In genomic region chr10:52776471-52776903, GRCh38 we compare ENCODE assay signal across 1 cellular context.
TF ChIP-seq lines count a peak whose summit lies in the region.

No MANE protein-coding gene starts in this region.

TF ChIP-seq in HepG2, 621 proteins besides CTCF, POLR2A, EP300 and RAD21 (continues in another document):
- peak; percentile 44; the same call in 1 of the 2 replicates for TF ChIP-seq POGK (CRISPR knock-in tag; conservative IDR thresholded peaks at IDR 0.05)
- TF ChIP-seq SIN3B (IDR thresholded peaks at IDR 0.05; ENCODE audit: low read length) = no peak
- TF ChIP-seq, protein P1, sequence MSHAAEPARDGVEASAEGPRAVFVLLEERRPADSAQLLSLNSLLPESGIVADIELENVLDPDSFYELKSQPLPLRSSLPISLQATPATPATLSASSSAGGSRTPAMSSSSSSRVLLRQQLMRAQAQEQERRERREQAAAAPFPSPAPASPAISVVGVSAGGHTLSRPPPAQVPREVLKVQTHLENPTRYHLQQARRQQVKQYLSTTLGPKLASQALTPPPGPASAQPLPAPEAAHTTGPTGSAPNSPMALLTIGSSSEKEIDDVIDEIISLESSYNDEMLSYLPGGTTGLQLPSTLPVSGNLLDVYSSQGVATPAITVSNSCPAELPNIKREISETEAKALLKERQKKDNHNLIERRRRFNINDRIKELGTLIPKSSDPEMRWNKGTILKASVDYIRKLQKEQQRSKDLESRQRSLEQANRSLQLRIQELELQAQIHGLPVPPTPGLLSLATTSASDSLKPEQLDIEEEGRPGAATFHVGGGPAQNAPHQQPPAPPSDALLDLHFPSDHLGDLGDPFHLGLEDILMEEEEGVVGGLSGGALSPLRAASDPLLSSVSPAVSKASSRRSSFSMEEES (CRISPR knock-in tag; IDR thresholded peaks at IDR 0.05) = peak; percentile 66; the same call in 1 of the 2 replicates
- TF ChIP-seq SNAI1 (CRISPR knock-in tag; IDR thresholded peaks at IDR 0.05; ENCODE audit: borderline replicate concordance) = no peak
- no peak for TF ChIP-seq GPN1 (CRISPR knock-in tag; IDR thresholded peaks at IDR 0.05; ENCODE audit: borderline replicate concordance)
- 0 out of 2 replicates have a peak, but pooled peaks have one; percentile 23 for TF ChIP-seq ZNF543 (CRISPR knock-in tag; IDR thresholded peaks at IDR 0.05)
- no peak for TF ChIP-seq HNRNPUL1 (IDR thresholded peaks at IDR 0.05; ENCODE audit: low read depth, low read length)
- 0 out of 2 replicates have a peak, but pooled peaks have one; percentile 12 for TF ChIP-seq REPIN1 (CRISPR knock-in tag; IDR thresholded peaks at IDR 0.05; ENCODE audit: borderline replicate concordance, low read depth)
- TF ChIP-seq ZGPAT (CRISPR knock-in tag; IDR thresholded peaks at IDR 0.05) = peak; percentile 80
- TF ChIP-seq, protein P2, sequence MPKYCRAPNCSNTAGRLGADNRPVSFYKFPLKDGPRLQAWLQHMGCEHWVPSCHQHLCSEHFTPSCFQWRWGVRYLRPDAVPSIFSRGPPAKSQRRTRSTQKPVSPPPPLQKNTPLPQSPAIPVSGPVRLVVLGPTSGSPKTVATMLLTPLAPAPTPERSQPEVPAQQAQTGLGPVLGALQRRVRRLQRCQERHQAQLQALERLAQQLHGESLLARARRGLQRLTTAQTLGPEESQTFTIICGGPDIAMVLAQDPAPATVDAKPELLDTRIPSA (CRISPR knock-in tag; IDR thresholded peaks at IDR 0.05; ENCODE audit: borderline replicate concordance) = no peak
- peak; percentile 64; the same call in 1 of the 2 replicates for TF ChIP-seq BCL3 (CRISPR knock-in tag; IDR thresholded peaks at IDR 0.05)
- TF ChIP-seq LCORL (IDR thresholded peaks at IDR 0.05) = no peak
- TF ChIP-seq LCORL (CRISPR knock-in tag; IDR thresholded peaks at IDR 0.05) = 0 out of 2 replicates have a peak, but pooled peaks have one; percentile 48
- TF ChIP-seq, protein P3, sequence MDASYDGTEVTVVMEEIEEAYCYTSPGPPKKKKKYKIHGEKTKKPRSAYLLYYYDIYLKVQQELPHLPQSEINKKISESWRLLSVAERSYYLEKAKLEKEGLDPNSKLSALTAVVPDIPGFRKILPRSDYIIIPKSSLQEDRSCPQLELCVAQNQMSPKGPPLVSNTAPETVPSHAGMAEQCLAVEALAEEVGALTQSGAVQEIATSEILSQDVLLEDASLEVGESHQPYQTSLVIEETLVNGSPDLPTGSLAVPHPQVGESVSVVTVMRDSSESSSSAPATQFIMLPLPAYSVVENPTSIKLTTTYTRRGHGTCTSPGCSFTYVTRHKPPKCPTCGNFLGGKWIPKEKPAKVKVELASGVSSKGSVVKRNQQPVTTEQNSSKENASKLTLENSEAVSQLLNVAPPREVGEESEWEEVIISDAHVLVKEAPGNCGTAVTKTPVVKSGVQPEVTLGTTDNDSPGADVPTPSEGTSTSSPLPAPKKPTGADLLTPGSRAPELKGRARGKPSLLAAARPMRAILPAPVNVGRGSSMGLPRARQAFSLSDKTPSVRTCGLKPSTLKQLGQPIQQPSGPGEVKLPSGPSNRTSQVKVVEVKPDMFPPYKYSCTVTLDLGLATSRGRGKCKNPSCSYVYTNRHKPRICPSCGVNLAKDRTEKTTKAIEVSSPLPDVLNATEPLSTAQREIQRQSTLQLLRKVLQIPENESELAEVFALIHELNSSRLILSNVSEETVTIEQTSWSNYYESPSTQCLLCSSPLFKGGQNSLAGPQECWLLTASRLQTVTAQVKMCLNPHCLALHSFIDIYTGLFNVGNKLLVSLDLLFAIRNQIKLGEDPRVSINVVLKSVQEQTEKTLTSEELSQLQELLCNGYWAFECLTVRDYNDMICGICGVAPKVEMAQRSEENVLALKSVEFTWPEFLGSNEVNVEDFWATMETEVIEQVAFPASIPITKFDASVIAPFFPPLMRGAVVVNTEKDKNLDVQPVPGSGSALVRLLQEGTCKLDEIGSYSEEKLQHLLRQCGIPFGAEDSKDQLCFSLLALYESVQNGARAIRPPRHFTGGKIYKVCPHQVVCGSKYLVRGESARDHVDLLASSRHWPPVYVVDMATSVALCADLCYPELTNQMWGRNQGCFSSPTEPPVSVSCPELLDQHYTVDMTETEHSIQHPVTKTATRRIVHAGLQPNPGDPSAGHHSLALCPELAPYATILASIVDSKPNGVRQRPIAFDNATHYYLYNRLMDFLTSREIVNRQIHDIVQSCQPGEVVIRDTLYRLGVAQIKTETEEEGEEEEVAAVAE (CRISPR knock-in tag; IDR thresholded peaks at IDR 0.05; ENCODE audit: borderline replicate concordance) = peak; percentile 50; the same call in 1 of the 2 replicates
- TF ChIP-seq FOXP1 (IDR thresholded peaks at IDR 0.05) = no peak
- TF ChIP-seq FOXP1 (CRISPR knock-in tag; IDR thresholded peaks at IDR 0.05) = no peak
- TF ChIP-seq ZNF280D (CRISPR knock-in tag; IDR thresholded peaks at IDR 0.05) = peak; percentile 77; the same call in 1 of the 2 replicates
- TF ChIP-seq ZBTB40 (IDR thresholded peaks at IDR 0.05) = no peak
- TF ChIP-seq ZBTB40 (CRISPR knock-in tag; IDR thresholded peaks at IDR 0.05) = no peak
- TF ChIP-seq KLF16 (CRISPR knock-in tag; IDR thresholded peaks at IDR 0.05) = peak in 1 of 2 experiments; percentile 73; a peak in 1 of 4 replicates
- TF ChIP-seq GATAD2A (CRISPR knock-in tag; IDR thresholded peaks at IDR 0.05) = peak; percentile 94
- peak; percentile 76 for TF ChIP-seq ISL2 (CRISPR knock-in tag; IDR thresholded peaks at IDR 0.05)
- no peak for TF ChIP-seq ZNF333 (CRISPR knock-in tag; IDR thresholded peaks at IDR 0.05; ENCODE audit: borderline replicate concordance)
